In the genomic region with DNA sequence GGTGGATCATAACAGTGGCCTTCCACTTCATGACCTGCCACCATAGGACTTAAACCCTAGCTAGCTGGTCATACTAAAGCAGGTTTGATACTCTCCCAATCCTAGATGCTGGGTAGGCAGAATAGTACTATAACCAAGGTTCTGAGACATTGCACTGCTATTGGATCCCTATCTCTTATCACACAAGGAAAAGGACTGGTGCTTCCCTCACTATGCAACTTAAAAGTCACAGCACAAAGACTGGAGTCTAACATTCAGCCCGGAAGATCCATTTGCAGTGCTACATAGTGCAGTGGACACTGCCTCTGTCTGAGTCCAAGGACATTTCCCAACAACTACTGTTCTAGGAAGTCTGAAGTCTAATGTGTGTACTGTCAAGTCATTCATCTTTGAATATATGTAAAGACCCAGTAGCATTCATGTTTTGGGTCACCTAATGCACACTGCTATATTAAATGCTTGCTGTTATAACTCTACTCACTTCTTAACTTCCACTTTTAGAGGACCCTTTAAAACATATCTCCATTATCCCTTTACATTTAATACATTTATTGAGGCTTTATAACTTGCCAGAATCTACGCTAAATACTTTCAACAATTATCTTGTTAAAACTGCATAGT, we compare ENCODE assay signal across 33 cellular contexts.
"Had no signal": no experiment of that assay in that cellular context is flagged by ENCODE, and none has a peak within 500 bp of the region (broad histone marks: within the 10 kb centered on the region; RNA-seq: fewer than 3 reads in every experiment).

No MANE protein-coding gene starts in this region.

- H3K4me1 ChIP-seq: esophagus muscularis mucosa, gastrocnemius medialis, heart left ventricle had no signal

- H3K36me3 ChIP-seq: brain microvascular endothelial cell, esophagus muscularis mucosa, gastrocnemius medialis, heart left ventricle, WERI-Rb-1 had no signal

- H3K4me3 ChIP-seq: coronary artery, dorsolateral prefrontal cortex, esophagus muscularis mucosa, gastrocnemius medialis, heart left ventricle had no signal

- H3K27me3 Mint-ChIP-seq: activated B cell treated with CpG ODN at 0.5 μM for 24 hours; activated CD8-positive, alpha-beta T cell treated with anti-CD3 and anti-CD28 coated beads for 36 hours; activated naive CD8-positive, alpha-beta T cell; activated T-helper 17 cell treated with anti-CD3 and anti-CD28 coated beads, Interleukin-2, amount 50 U/mL, for 72 hours; central memory CD8-positive, alpha-beta T cell; dendritic cell treated with granulocyte-macrophage colony-stimulating factor and Interleukin-4, amounts not matched to agents 40 ng/mL and 50 ng/mL, for 4 days; effector memory CD8-positive, alpha-beta T cell had no signal

- H3K4me1 Mint-ChIP-seq: activated B cell treated with CpG ODN at 0.5 μM for 24 hours; central memory CD8-positive, alpha-beta T cell had no signal

- H3K27ac ChIP-seq: brain microvascular endothelial cell, coronary artery, dorsolateral prefrontal cortex, esophagus muscularis mucosa, foreskin keratinocyte, gastrocnemius medialis, heart left ventricle, WERI-Rb-1 had no signal

- FAIRE-seq: astrocyte, bronchial epithelial cell, TTC549 had no signal

- H3K9me3 Mint-ChIP-seq: activated B cell treated with CpG ODN at 0.5 μM for 24 hours; activated CD8-positive, alpha-beta T cell treated with anti-CD3 and anti-CD28 coated beads for 36 hours; activated T-cell treated with anti-CD3 and anti-CD28 coated beads, Interleukin-2, amount 50 U/mL, for 4 hours; central memory CD8-positive, alpha-beta T cell; dendritic cell treated with granulocyte-macrophage colony-stimulating factor and Interleukin-4, amounts not matched to agents 40 ng/mL and 50 ng/mL, for 4 days; effector memory CD8-positive, alpha-beta T cell had no signal

- H3K27me3 ChIP-seq: brain microvascular endothelial cell, dorsolateral prefrontal cortex, esophagus muscularis mucosa, foreskin keratinocyte, gastrocnemius medialis, heart left ventricle had no signal

- H3K9me3 ChIP-seq: esophagus muscularis mucosa, gastrocnemius medialis, heart left ventricle had no signal

- ATAC-seq: activated CD4-positive, CD25-positive, alpha-beta regulatory T cell treated with anti-CD3 and anti-CD28 coated beads, Interleukin-2, amount 50 U/mL, for 24 hours; activated CD8-positive, alpha-beta T cell treated with anti-CD3 and anti-CD28 coated beads for 36 hours; activated T-cell treated with anti-CD3 and anti-CD28 coated beads, Interleukin-2, amount 50 U/mL, for 4 hours; activated T-helper 17 cell treated with anti-CD3 and anti-CD28 coated beads, Interleukin-2, amount 50 U/mL, for 72 hours; effector memory CD8-positive, alpha-beta T cell; foreskin keratinocyte; gastrocnemius medialis; heart left ventricle had no signal

- DNase-seq: activated B cell treated with CpG ODN at 0.5 μM for 24 hours; activated CD4-positive, alpha-beta T cell treated with anti-CD3 and anti-CD28 coated beads for 48 hours; activated CD4-positive, alpha-beta T cell treated with anti-CD3 and anti-CD28 coated beads, Interleukin-2, amount 50 U/mL, for 1 hour; activated CD4-positive, alpha-beta T cell treated with anti-CD3 and anti-CD28 coated beads, Interleukin-2, amount 50 U/mL, for 48 hours; activated CD8-positive, alpha-beta memory T cell treated with anti-CD3 and anti-CD28 coated beads for 24 hours; activated CD8-positive, alpha-beta T cell treated with anti-CD3 and anti-CD28 coated beads for 36 hours; activated effector memory CD4-positive, alpha-beta T cell treated with Interleukin-2 at 50 U/mL for 16 hours; activated gamma-delta T cell treated with Interleukin-2 at 50 U/mL for 16 hours; activated naive CD4-positive, alpha-beta T cell treated with anti-CD3 and anti-CD28 coated beads, Interleukin-2, amount 50 U/mL, for 16 hours; activated naive CD4-positive, alpha-beta T cell treated with Interleukin-2 at 50 U/mL for 16 hours; activated T-cell treated with anti-CD3 and anti-CD28 coated beads, Interleukin-2, amount 50 U/mL, for 4 hours; amniotic stem cell; anterior cingulate cortex; brain microvascular endothelial cell; dorsolateral prefrontal cortex; effector memory CD8-positive, alpha-beta T cell; erythroblast; foreskin keratinocyte; gastrocnemius medialis; glutamatergic neuron; heart left ventricle; T-helper 2 cell; WERI-Rb-1 had no signal

- H3K27ac Mint-ChIP-seq: activated B cell treated with CpG ODN at 0.5 μM for 24 hours; activated CD8-positive, alpha-beta T cell treated with anti-CD3 and anti-CD28 coated beads for 36 hours; activated naive CD8-positive, alpha-beta T cell; activated T-helper 17 cell treated with anti-CD3 and anti-CD28 coated beads, Interleukin-2, amount 50 U/mL, for 72 hours; dendritic cell treated with granulocyte-macrophage colony-stimulating factor and Interleukin-4, amounts not matched to agents 40 ng/mL and 50 ng/mL, for 4 days; effector memory CD8-positive, alpha-beta T cell had no signal

- H3K4me3 Mint-ChIP-seq: activated B cell treated with CpG ODN at 0.5 μM for 24 hours; activated CD8-positive, alpha-beta T cell treated with anti-CD3 and anti-CD28 coated beads for 36 hours; activated naive CD8-positive, alpha-beta T cell; activated T-cell treated with anti-CD3 and anti-CD28 coated beads, Interleukin-2, amount 50 U/mL, for 4 hours; activated T-helper 17 cell treated with anti-CD3 and anti-CD28 coated beads, Interleukin-2, amount 50 U/mL, for 72 hours; central memory CD8-positive, alpha-beta T cell; dendritic cell treated with granulocyte-macrophage colony-stimulating factor and Interleukin-4, amounts not matched to agents 40 ng/mL and 50 ng/mL, for 4 days; effector memory CD8-positive, alpha-beta T cell had no signal
